ENCODE assay signal across 22 cellular contexts in the genomic region with DNA sequence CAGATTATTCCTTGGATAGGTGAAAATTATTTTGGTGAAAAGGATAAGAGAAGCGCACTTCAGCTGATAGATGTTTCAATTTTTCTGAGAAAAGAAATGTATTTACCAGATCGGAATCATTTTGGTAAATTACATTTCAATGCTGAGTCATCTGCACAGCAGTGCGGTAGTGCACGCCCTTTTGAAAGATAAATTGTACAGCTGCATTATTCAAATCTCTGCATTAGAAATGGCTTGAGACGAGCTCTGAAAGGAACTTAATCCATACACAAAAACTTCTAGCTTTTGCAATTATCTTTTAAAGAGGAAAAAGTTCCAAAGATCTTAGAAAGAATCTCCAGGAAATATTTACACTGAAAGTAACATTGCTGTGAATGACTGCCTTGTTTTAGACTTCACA.
"Had no signal": no experiment of that assay in that cellular context is flagged by ENCODE, and none has a peak within 500 bp of the region (broad histone marks: within the 10 kb centered on the region; RNA-seq: fewer than 3 reads in every experiment).

No MANE protein-coding gene starts in this region.

- H3K4me3 ChIP-seq: cardiac muscle cell, hepatocyte, left lung, lung had no signal

- H3K36me3 ChIP-seq: cardiac muscle cell, left lung had no signal

- ATAC-seq: activated CD4-positive, CD25-positive, alpha-beta regulatory T cell treated with anti-CD3 and anti-CD28 coated beads, Interleukin-2, amount 50 U/mL, for 24 hours; activated CD8-positive, alpha-beta memory T cell treated with anti-CD3 and anti-CD28 coated beads, Interleukin-2, amount 10 ng/mL, durations not matched to agents 7 days and 5 days; activated CD8-positive, alpha-beta T cell treated with anti-CD3 and anti-CD28 coated beads for 36 hours; activated naive CD4-positive, alpha-beta T cell treated with anti-CD3 and anti-CD28 coated beads, Interleukin-2, amount 50 U/mL, for 72 hours; left lung; naive thymus-derived CD4-positive, alpha-beta T cell; sciatic nerve; stimulated activated naive B cell treated with anti-CD40 and anti-IgM and Interleukin-4, amounts not matched to agents 10 μg/mL and 1 μg/mL and 100 μg/mL, for 72 hours had no signal

- H3K79me2 ChIP-seq: hepatocyte had no signal

- H3K27ac Mint-ChIP-seq: activated CD4-positive, alpha-beta T cell treated with anti-CD3 and anti-CD28 coated beads, Interleukin-2, amount 10 ng/mL, durations not matched to agents 24 days and 14 days; activated CD8-positive, alpha-beta memory T cell treated with anti-CD3 and anti-CD28 coated beads, Interleukin-2, amount 10 ng/mL, durations not matched to agents 7 days and 5 days; activated CD8-positive, alpha-beta T cell treated with anti-CD3 and anti-CD28 coated beads for 36 hours; activated naive CD4-positive, alpha-beta T cell treated with anti-CD3 and anti-CD28 coated beads, Interleukin-2, amount 50 U/mL, for 72 hours; immature natural killer cell; naive thymus-derived CD4-positive, alpha-beta T cell; stimulated activated naive B cell treated with anti-CD40 and anti-IgM and Interleukin-4, amounts not matched to agents 10 μg/mL and 1 μg/mL and 100 μg/mL, for 72 hours; type B pancreatic cell had no signal

- H3K4me1 Mint-ChIP-seq: activated CD4-positive, alpha-beta T cell treated with anti-CD3 and anti-CD28 coated beads, Interleukin-2, amount 10 ng/mL, durations not matched to agents 24 days and 14 days; activated CD8-positive, alpha-beta memory T cell treated with anti-CD3 and anti-CD28 coated beads, Interleukin-2, amount 10 ng/mL, durations not matched to agents 7 days and 5 days; immature natural killer cell; naive thymus-derived CD4-positive, alpha-beta T cell; stimulated activated naive B cell treated with anti-CD40 and anti-IgM and Interleukin-4, amounts not matched to agents 10 μg/mL and 1 μg/mL and 100 μg/mL, for 72 hours had no signal

- H3K27me3 Mint-ChIP-seq: activated CD4-positive, alpha-beta T cell treated with anti-CD3 and anti-CD28 coated beads, Interleukin-2, amount 10 ng/mL, durations not matched to agents 24 days and 14 days; activated CD8-positive, alpha-beta memory T cell treated with anti-CD3 and anti-CD28 coated beads, Interleukin-2, amount 10 ng/mL, durations not matched to agents 7 days and 5 days; activated CD8-positive, alpha-beta T cell treated with anti-CD3 and anti-CD28 coated beads for 36 hours; naive thymus-derived CD4-positive, alpha-beta T cell; stimulated activated naive B cell treated with anti-CD40 and anti-IgM and Interleukin-4, amounts not matched to agents 10 μg/mL and 1 μg/mL and 100 μg/mL, for 72 hours; type B pancreatic cell had no signal

- DNase-seq: activated CD4-positive, alpha-beta T cell treated with anti-CD3 and anti-CD28 coated beads, Interleukin-2, amount 10 ng/mL, durations not matched to agents 24 days and 14 days; activated CD8-positive, alpha-beta memory T cell treated with anti-CD3 and anti-CD28 coated beads, Interleukin-2, amount 10 ng/mL, durations not matched to agents 7 days and 5 days; activated CD8-positive, alpha-beta T cell treated with anti-CD3 and anti-CD28 coated beads for 36 hours; activated gamma-delta T cell; activated T-cell treated with anti-CD3 and anti-CD28 coated beads for 4 hours; foreskin melanocyte; glutamatergic neuron; immature natural killer cell; kidney glomerular epithelial cell; left lung; naive thymus-derived CD4-positive, alpha-beta T cell; stimulated activated CD4-positive, alpha-beta T cell treated with anti-CD3 and anti-CD28 coated beads, Interleukin-2, amount 100 ng/mL, for 48 hours; stimulated activated CD8-positive, alpha-beta memory T cell treated with anti-CD3 and anti-CD28 coated beads, Interleukin-4, amount 100 ng/mL, for 48 hours; stimulated activated naive B cell treated with anti-CD40 and anti-IgM and Interleukin-4, amounts not matched to agents 10 μg/mL and 1 μg/mL and 100 μg/mL, for 72 hours had no signal

- H3K27me3 ChIP-seq: cardiac muscle cell, hepatocyte, left lung had no signal

- H3K4me2 ChIP-seq: hepatocyte had no signal

- H3K27ac ChIP-seq: cardiac muscle cell, epithelial cell of prostate, hepatocyte, left lung had no signal

- H3K9me3 ChIP-seq: left lung had no signal

- H3K9me3 Mint-ChIP-seq: activated CD4-positive, alpha-beta T cell treated with anti-CD3 and anti-CD28 coated beads, Interleukin-2, amount 10 ng/mL, durations not matched to agents 24 days and 14 days had no signal

- H3K36me3 Mint-ChIP-seq: activated CD8-positive, alpha-beta memory T cell treated with anti-CD3 and anti-CD28 coated beads, Interleukin-2, amount 10 ng/mL, durations not matched to agents 7 days and 5 days; immature natural killer cell; naive thymus-derived CD4-positive, alpha-beta T cell; stimulated activated naive B cell treated with anti-CD40 and anti-IgM and Interleukin-4, amounts not matched to agents 10 μg/mL and 1 μg/mL and 100 μg/mL, for 72 hours; type B pancreatic cell had no signal

- H3K4me3 Mint-ChIP-seq: activated CD4-positive, alpha-beta T cell treated with anti-CD3 and anti-CD28 coated beads, Interleukin-2, amount 10 ng/mL, durations not matched to agents 24 days and 14 days; activated CD8-positive, alpha-beta memory T cell treated with anti-CD3 and anti-CD28 coated beads, Interleukin-2, amount 10 ng/mL, durations not matched to agents 7 days and 5 days; activated CD8-positive, alpha-beta T cell treated with anti-CD3 and anti-CD28 coated beads for 36 hours; immature natural killer cell; naive thymus-derived CD4-positive, alpha-beta T cell; stimulated activated naive B cell treated with anti-CD40 and anti-IgM and Interleukin-4, amounts not matched to agents 10 μg/mL and 1 μg/mL and 100 μg/mL, for 72 hours; type B pancreatic cell had no signal

- H2AFZ ChIP-seq: hepatocyte had no signal

- H3K4me1 ChIP-seq: left lung had no signal
